In genomic region chr15:38069506-38069905, GRCh38 we compare ENCODE assay signal across 8 cellular contexts.
A peak's percentile ranks its signal among the peaks of the same experiment; 100 is the strongest.
DNase-seq lines count a peak whose midpoint lies in the region; ATAC-seq and TF ChIP-seq lines count a peak whose summit lies in the region.

No MANE protein-coding gene starts in this region.

- H3K4me1 ChIP-seq in heart right ventricle (peaks cover 8 to 57% (median 39%) of the 10 kb centered on the region in 9 donors), smooth muscle cell (ENCODE audit: low read depth) (peaks cover 60% of the 10 kb centered on the region)

- H3K79me2 ChIP-seq in smooth muscle cell (ENCODE audit: low read depth), result no peaks in the 10 kb centered on the region

- intact Hi-C loops in Right ventricle myocardium inferior (cut with DNase I), result no loop called here
- intact Hi-C loops in cardiac septum (cut with DNase I), result no loop called here
- intact Hi-C loops in activated CD8-positive, alpha-beta T cell treated with anti-CD3 and anti-CD28 coated beads for 36 hours (cut with micrococcal nuclease), result loop anchor here (10.0 kb wide), 1 partner anchor 185 kb away; the partner anchor contains the start of gene SPRED1
- intact Hi-C loops in heart right ventricle (cut with DNase I), result loop anchor here in 2 of 10 donors (5.0 kb wide), 2 partner anchors 62 to 278 kb away; no protein-coding TSS in a partner anchor

- no peak overlapping the region for H3K27ac Mint-ChIP-seq in activated CD8-positive, alpha-beta T cell treated with anti-CD3 and anti-CD28 coated beads for 36 hours

- H2AFZ ChIP-seq in smooth muscle cell (ENCODE audit: low read depth), result peak overlapping the region; percentile 2

- H4K20me1 ChIP-seq in smooth muscle cell (ENCODE audit: low read depth), result no peaks in the 10 kb centered on the region

- no peaks in the 10 kb centered on the region for H3K36me3 Mint-ChIP-seq in activated CD8-positive, alpha-beta T cell treated with anti-CD3 and anti-CD28 coated beads for 36 hours (ENCODE audit: low read depth)

- H3K27me3 Mint-ChIP-seq in activated CD8-positive, alpha-beta T cell treated with anti-CD3 and anti-CD28 coated beads for 36 hours, result peaks cover 66% of the 10 kb centered on the region

- ATAC-seq in Right ventricle myocardium inferior (peak; percentile 38), heart right ventricle (peak in 5 of 8 donors; percentile 22 to 36 (median 32)), HG03135 (IDR thresholded peaks at IDR 0.05; ENCODE audit: unreplicated experiment) (no peak)
- ATAC-seq in activated CD8-positive, alpha-beta T cell treated with anti-CD3 and anti-CD28 coated beads for 36 hours, result peak; percentile 55

- 70 to 76% methylated on average over 1 of the region's 1 CpG for WGBS in heart right ventricle, 2 donors
- WGBS in smooth muscle cell (ENCODE audit: low lambda C conversion rate), result 20% methylated on average over 1 of the region's 1 CpG

- H3F3A ChIP-seq in smooth muscle cell (ENCODE audit: low read depth), result peaks cover 30% of the 10 kb centered on the region

- H3K9me3 ChIP-seq in heart right ventricle, result no peaks in the 10 kb centered on the region
- no peaks in the 10 kb centered on the region for H3K9me3 ChIP-seq in smooth muscle cell (replicated peaks; ENCODE audit: low read depth)

- no peak for TF ChIP-seq CTCF in activated CD8-positive, alpha-beta T cell treated with anti-CD3 and anti-CD28 coated beads for 36 hours (IDR thresholded peaks at IDR 0.05)
- TF ChIP-seq CTCF in heart right ventricle (IDR thresholded peaks at IDR 0.05), result no peak
- no peak for TF ChIP-seq CTCF in smooth muscle cell (IDR thresholded peaks at IDR 0.05; ENCODE audit: borderline replicate concordance, insufficient read depth, poor library complexity, severe bottlenecking)

- CTCF ChIA-PET in activated CD8-positive, alpha-beta T cell treated with anti-CD3 and anti-CD28 coated beads for 36 hours (lab: Charles Lee), result no interaction called here

- no peak overlapping the region for H3K4me3 Mint-ChIP-seq in activated CD8-positive, alpha-beta T cell treated with anti-CD3 and anti-CD28 coated beads for 36 hours

- no peaks in the 10 kb centered on the region for H3K9me3 Mint-ChIP-seq in activated CD8-positive, alpha-beta T cell treated with anti-CD3 and anti-CD28 coated beads for 36 hours

- H3K9ac ChIP-seq in smooth muscle cell (ENCODE audit: low read depth), result peak overlapping the region; percentile 90

- H3K4me1 Mint-ChIP-seq in activated CD8-positive, alpha-beta T cell treated with anti-CD3 and anti-CD28 coated beads for 36 hours (ENCODE audit: low read depth), result peaks cover 40% of the 10 kb centered on the region

- peaks cover 0 to 3% (median 0%) of the 10 kb centered on the region in 7 donors for H3K27me3 ChIP-seq in heart right ventricle
- H3K27me3 ChIP-seq in smooth muscle cell (ENCODE audit: low read depth), result no peaks in the 10 kb centered on the region

- no peak for DNase-seq in Right ventricle myocardium inferior (ENCODE audit: missing footprints)
- DNase-seq in cardiac septum (ENCODE audit: low spot score), result no peak
- DNase-seq in activated CD8-positive, alpha-beta T cell treated with anti-CD3 and anti-CD28 coated beads for 36 hours, result peak; percentile 24
- DNase-seq in heart right ventricle, result peak in 1 of 2 donors; percentile 23
- DNase-seq in smooth muscle cell (lab: John Stamatoyannopoulos, UW; ENCODE audit: unreplicated experiment), result no peak
- DNase-seq in NCI-H2107 (lab: John Stamatoyannopoulos, UW), result no peak
- no peak for DNase-seq in NCI-H510A treated with DMSO at 0.1 percent for 48 hours (lab: John Stamatoyannopoulos, UW)

- peak overlapping the region; percentile 85 for H3K4me2 ChIP-seq in smooth muscle cell

- peak overlapping the region in 8 of 10 donors; percentile 45 to 82 (median 74) for H3K27ac ChIP-seq in heart right ventricle
- peak overlapping the region; percentile 97 for H3K27ac ChIP-seq in smooth muscle cell (ENCODE audit: low read depth)

- H3K36me3 ChIP-seq in heart right ventricle, result no peaks in the 10 kb centered on the region
- no peaks in the 10 kb centered on the region for H3K36me3 ChIP-seq in smooth muscle cell (ENCODE audit: low read depth)

- H3K4me3 ChIP-seq in heart right ventricle (peak overlapping the region in 5 of 10 donors; percentile 22 to 39 (median 29)), smooth muscle cell (peak overlapping the region; percentile 39)

- POLR2A ChIA-PET in activated CD8-positive, alpha-beta T cell treated with anti-CD3 and anti-CD28 coated beads for 36 hours (lab: Charles Lee), result interaction anchor here (1.8 kb wide), 1 partner anchor 9 kb away, joined by 4 read pairs; no protein-coding TSS in a partner anchor
